ENCODE assay signal across 1 cellular context in genomic region chr14:105500726-105501101, GRCh38.
TF ChIP-seq lines count a peak whose summit lies in the region.

No MANE protein-coding gene starts in this region.

TF ChIP-seq in HepG2, 621 proteins besides CTCF, POLR2A, EP300 and RAD21:
- 0 out of 2 replicates have a peak, but pooled peaks have one; percentile 2 for TF ChIP-seq HNRNPL (IDR thresholded peaks at IDR 0.05; ENCODE audit: low read depth, low read length)
- peak; percentile 1 for TF ChIP-seq HNRNPLL (IDR thresholded peaks at IDR 0.05; ENCODE audit: low read depth, low read length, poor library complexity, severe bottlenecking)
- TF ChIP-seq ZC3H13 (CRISPR knock-in tag; IDR thresholded peaks at IDR 0.05): 0 out of 2 replicates have a peak, but pooled peaks have one; percentile 42
- peak; percentile 20 for TF ChIP-seq AGO2 (optimal IDR thresholded peaks at IDR 0.05; ENCODE audit: low read depth, low read length)
- no peak for TF ChIP-seq KLF13 (CRISPR knock-in tag; IDR thresholded peaks at IDR 0.05)
- TF ChIP-seq NONO (IDR thresholded peaks at IDR 0.05): no peak
- TF ChIP-seq NONO (CRISPR knock-in tag; conservative IDR thresholded peaks at IDR 0.05): no peak
